1 cellular context compared by ENCODE assay signal in genomic region chr17:35088911-35089845, GRCh38.
A peak's percentile ranks its signal among the peaks of the same experiment; 100 is the strongest.
TF ChIP-seq lines count a peak whose summit lies in the region.

No MANE protein-coding gene starts in this region.

TF ChIP-seq in K562, 482 proteins besides CTCF, POLR2A, EP300 and RAD21 (continues in another document):
- TF ChIP-seq ZNF639 (CRISPR knock-in tag; conservative IDR thresholded peaks at IDR 0.05 in 1 of 2, IDR thresholded peaks at IDR 0.05 in 1 of 2) (no peak), HEY1 (CRISPR knock-in tag; IDR thresholded peaks at IDR 0.05; ENCODE audit: borderline replicate concordance) (no peak), CHAMP1 (IDR thresholded peaks at IDR 0.05) (no peak), TAF15 (IDR thresholded peaks at IDR 0.05; ENCODE audit: low read depth, low read length) (no peak), CUX1 (CRISPR knock-in tag; IDR thresholded peaks at IDR 0.05) (no peak), MITF (IDR thresholded peaks at IDR 0.05) (no peak), ZNF766 (CRISPR knock-in tag; conservative IDR thresholded peaks at IDR 0.05) (no peak), PHTF2 (CRISPR knock-in tag; IDR thresholded peaks at IDR 0.05) (no peak), ZNF174 (CRISPR knock-in tag; IDR thresholded peaks at IDR 0.05) (no peak), CXXC5 (CRISPR knock-in tag; IDR thresholded peaks at IDR 0.05) (peak; percentile 81), MGA (IDR thresholded peaks at IDR 0.05) (peak; percentile 53; the same call in 1 of the 2 replicates), GTF2B (IDR thresholded peaks at IDR 0.05; ENCODE audit: extremely low read depth, insufficient read length) (no peak), RNF2 (IDR thresholded peaks at IDR 0.05) (no peak), CBFB (CRISPR knock-in tag; IDR thresholded peaks at IDR 0.05) (no peak), MYC (IDR thresholded peaks at IDR 0.05; ENCODE audit: low read depth, low read length) (peak; percentile 70), MYC (CRISPR knock-in tag; IDR thresholded peaks at IDR 0.05; ENCODE audit: borderline replicate concordance, low read depth) (no peak), KAT7 (CRISPR knock-in tag; IDR thresholded peaks at IDR 0.05; ENCODE audit: borderline replicate concordance) (no peak), TAF1 (IDR thresholded peaks at IDR 0.05; ENCODE audit: control insufficient read depth, extremely low read depth, insufficient read depth, low read length, severe bottlenecking) (peak; percentile 73), GMEB1 (CRISPR knock-in tag; IDR thresholded peaks at IDR 0.05) (no peak), DPF2 (IDR thresholded peaks at IDR 0.05) (peak; percentile 16; the same call in 1 of the 2 replicates), YBX1 (IDR thresholded peaks at IDR 0.05) (no peak), HNRNPK (IDR thresholded peaks at IDR 0.05; ENCODE audit: low read depth, low read length, poor library complexity, severe bottlenecking) (no peak), NR2C2 (CRISPR knock-in tag; IDR thresholded peaks at IDR 0.05) (no peak), NR2C2 (tag; IDR thresholded peaks at IDR 0.05) (no peak)
